In the genomic region with DNA sequence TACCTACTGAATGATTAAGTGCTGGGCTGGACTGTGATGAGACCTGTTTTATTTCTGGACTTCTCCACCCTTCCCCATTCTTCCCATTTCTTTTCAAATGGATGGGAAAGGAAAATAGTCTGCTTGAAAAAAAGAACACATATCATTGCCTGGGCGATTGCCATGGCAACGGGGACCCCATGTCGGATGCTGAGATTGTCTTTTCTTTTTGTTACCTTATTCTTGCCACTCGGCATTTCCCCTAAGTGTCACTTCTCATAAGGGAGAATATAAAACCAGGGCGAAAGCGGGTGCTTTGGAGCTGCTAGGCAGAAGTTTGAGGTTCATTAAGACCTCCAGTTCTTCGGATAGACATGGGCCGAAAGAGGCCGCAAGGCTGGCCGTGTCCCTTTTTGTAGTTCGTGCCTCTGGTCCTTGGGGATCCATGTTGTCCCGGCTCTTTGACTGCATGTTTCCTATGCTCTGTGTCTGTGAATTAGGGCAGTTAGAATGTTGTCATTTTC, we compare ENCODE assay signal across 10 cellular contexts. TPM values are rescaled to one million over a fixed set of nuclear protein-coding genes. Genes with fewer than 3 reads are reported as not detected.
A peak's percentile ranks its signal among the peaks of the same experiment; 100 is the strongest.
DNase-seq lines count a peak whose midpoint lies in the region; TF ChIP-seq lines count a peak whose summit lies in the region.
"Had no signal": no experiment of that assay in that cellular context is flagged by ENCODE, and none has a peak within 500 bp of the region (broad histone marks: within the 10 kb centered on the region; RNA-seq: fewer than 3 reads in every experiment).

No MANE protein-coding gene starts in this region.

- H2BK12ac ChIP-seq in neuronal stem cell (ENCODE audit: low read length), result no peak overlapping the region

- H3K4me1 ChIP-seq in ectodermal cell (ENCODE audit: control insufficient read depth, insufficient read depth, low read length), result peaks cover 12% of the 10 kb centered on the region
- peaks cover 10 to 26% of the 10 kb centered on the region in 2 donors for H3K4me1 ChIP-seq in neuronal stem cell (ENCODE audit: control insufficient read depth in 2 of 2, insufficient read depth in 1 of 2, low read depth in 1 of 2, low read length in 2 of 2)

- no peak overlapping the region for H3K14ac ChIP-seq in neuronal stem cell (ENCODE audit: low read length)

- H3K36me3 ChIP-seq in ectodermal cell (ENCODE audit: control insufficient read depth, insufficient read depth, low read length) (no peaks in the 10 kb centered on the region), neuronal stem cell (replicated peaks in 1 of 2; ENCODE audit: control insufficient read depth in 2 of 2, insufficient read depth in 2 of 2, low read length in 2 of 2) (no peaks in the 10 kb centered on the region)
- H3K36me3 ChIP-seq: tibial artery had no signal

- no peak overlapping the region for H4K8ac ChIP-seq in neuronal stem cell (ENCODE audit: low read depth, low read length)

- peak overlapping the region; percentile 33 for H2AK5ac ChIP-seq in neuronal stem cell (ENCODE audit: low read depth, low read length)

- H2BK120ac ChIP-seq in neuronal stem cell (ENCODE audit: low read depth, low read length), result peak overlapping the region; percentile 56

- no peak overlapping the region for H4K91ac ChIP-seq in neuronal stem cell (ENCODE audit: low read depth, low read length, poor library complexity)

- DNase-seq in NCI-H1417 (lab: John Stamatoyannopoulos, UW), result peak in 2 of 3 experiments; percentile 55 to 81
- DNase-seq in NCI-H1417 treated with DMSO at 0.1 percent for 48 hours (lab: John Stamatoyannopoulos, UW), result no peak
- DNase-seq in NB4 (ENCODE audit: low read depth), result no peak
- DNase-seq in neuronal stem cell (ENCODE audit: low spot score), result no peak
- DNase-seq in NCI-H524 treated with DMSO at 0.1 percent for 48 hours (lab: John Stamatoyannopoulos, UW), result no peak
- no peak for DNase-seq in NCI-H446 treated with DMSO at 0.1 percent for 48 hours (lab: John Stamatoyannopoulos, UW)
- no peak for DNase-seq in HT-29 (ENCODE audit: low spot score)
- DNase-seq: islet precursor cell, tibial artery had no signal

- H3K9me3 ChIP-seq in ectodermal cell (ENCODE audit: control insufficient read depth, low read length) (no peaks in the 10 kb centered on the region), neuronal stem cell (replicated peaks in 1 of 2; ENCODE audit: control insufficient read depth in 2 of 2, insufficient read depth in 1 of 2, low read depth in 1 of 2, low read length in 2 of 2) (peaks cover 0 to 6% of the 10 kb centered on the region in 2 donors)
- H3K9me3 ChIP-seq: tibial artery had no signal

- no peak overlapping the region for H3K23ac ChIP-seq in neuronal stem cell (ENCODE audit: low read depth, low read length, poor library complexity)

- H3K4me2 ChIP-seq in neuronal stem cell (ENCODE audit: insufficient read depth, low read length, poor library complexity, severe bottlenecking), result peak overlapping the region; percentile 70

- H2AFZ ChIP-seq in neuronal stem cell (ENCODE audit: low read length), result peak overlapping the region; percentile 97

- H3K18ac ChIP-seq in neuronal stem cell (ENCODE audit: low read length), result peak overlapping the region; percentile 73

- no peak overlapping the region for H2BK15ac ChIP-seq in neuronal stem cell (ENCODE audit: low read length)

- peaks cover 3% of the 10 kb centered on the region for H3K79me1 ChIP-seq in neuronal stem cell (ENCODE audit: low read depth, low read length)

- H3K27me3 ChIP-seq in ectodermal cell (ENCODE audit: control insufficient read depth, insufficient read depth, low read length, poor library complexity, severe bottlenecking) (peaks cover 8% of the 10 kb centered on the region), neuronal stem cell (ENCODE audit: control insufficient read depth in 3 of 3, insufficient read depth in 3 of 3, low read depth in 1 of 3, low read length in 3 of 3) (peaks cover 0 to 20% (median 5%) of the 10 kb centered on the region in 3 experiments)

- H3K27ac ChIP-seq in ectodermal cell (ENCODE audit: insufficient read depth, low read depth, low read length, poor library complexity, severe bottlenecking) (no peak overlapping the region), neuronal stem cell (replicated peaks; ENCODE audit: low read length) (no peak overlapping the region)
- H3K27ac ChIP-seq: tibial artery had no signal

- TF ChIP-seq POLR2A in NB4 (IDR thresholded peaks at IDR 0.05; ENCODE audit: extremely low read depth, insufficient read length), result no peak

- H3K4me3 ChIP-seq in NB4 (ENCODE audit: low read depth, low read length) (peak overlapping the region; percentile 39), ectodermal cell (ENCODE audit: insufficient read depth, low read depth, low read length) (peak overlapping the region; percentile 28), neuronal stem cell (ENCODE audit: low read length in 2 of 2) (peak overlapping the region in 1 of 2 donors; percentile 32)

- H3K4ac ChIP-seq in neuronal stem cell (ENCODE audit: low read length), result no peak overlapping the region

- no peak for TF ChIP-seq CTCF in NB4 (IDR thresholded peaks at IDR 0.05; ENCODE audit: low read depth, low read length)

- 86 to 94% methylated on average over 12 of the region's 12 CpGs for WGBS in ectodermal cell, 2 experiments
- no CpG with 5 or more reads among the region's 12 CpGs for WGBS in neuronal stem cell (ENCODE audit: extremely low coverage in 2 of 2, insufficient read length in 2 of 2, insufficient replicate concordance in 1 of 2), 2 donors

- H3K9ac ChIP-seq in neuronal stem cell (ENCODE audit: low read depth, low read length, poor library complexity), result no peak overlapping the region

- no peak overlapping the region for H2BK5ac ChIP-seq in neuronal stem cell (ENCODE audit: low read length)

RNA-seq across cellular contexts. Expression of a gene that starts 0.8 kb away (rescaled TPM):
- 0.52 TPM for polyA plus RNA-seq in ectodermal cell (2013, experiment 1 of 4)
- polyA plus RNA-seq in ectodermal cell (2013, experiment 2 of 4), result 0.44 TPM
- polyA plus RNA-seq in ectodermal cell (2013, experiment 3 of 4), result 0.59 TPM
- polyA plus RNA-seq in ectodermal cell (2013, experiment 4 of 4), result 0.69 TPM
- 0.47 TPM for polyA plus RNA-seq in neuronal stem cell (2013, experiment 1 of 2)
- 0.44 TPM for polyA plus RNA-seq in neuronal stem cell (2013, experiment 2 of 2)
- 12.8 and 14.7 TPM in 2 replicates for total RNA-seq in HT-29 (2014; rRNA removed; shearing (Covaris generic))

Comparison
In these comparisons a context has a peak if more than half of its experiments do, and no peak if none do; other contexts are left out.
1. DNase-seq: peak in NCI-H1417 (2 of 3); none in NCI-H1417 treated with DMSO at 0.1 percent for 48 hours (single experiment), NB4 (single experiment), neuronal stem cell (single experiment), NCI-H524 treated with DMSO at 0.1 percent for 48 hours (single experiment), NCI-H446 treated with DMSO at 0.1 percent for 48 hours (single experiment) and HT-29 (single experiment).